In the genomic region with DNA sequence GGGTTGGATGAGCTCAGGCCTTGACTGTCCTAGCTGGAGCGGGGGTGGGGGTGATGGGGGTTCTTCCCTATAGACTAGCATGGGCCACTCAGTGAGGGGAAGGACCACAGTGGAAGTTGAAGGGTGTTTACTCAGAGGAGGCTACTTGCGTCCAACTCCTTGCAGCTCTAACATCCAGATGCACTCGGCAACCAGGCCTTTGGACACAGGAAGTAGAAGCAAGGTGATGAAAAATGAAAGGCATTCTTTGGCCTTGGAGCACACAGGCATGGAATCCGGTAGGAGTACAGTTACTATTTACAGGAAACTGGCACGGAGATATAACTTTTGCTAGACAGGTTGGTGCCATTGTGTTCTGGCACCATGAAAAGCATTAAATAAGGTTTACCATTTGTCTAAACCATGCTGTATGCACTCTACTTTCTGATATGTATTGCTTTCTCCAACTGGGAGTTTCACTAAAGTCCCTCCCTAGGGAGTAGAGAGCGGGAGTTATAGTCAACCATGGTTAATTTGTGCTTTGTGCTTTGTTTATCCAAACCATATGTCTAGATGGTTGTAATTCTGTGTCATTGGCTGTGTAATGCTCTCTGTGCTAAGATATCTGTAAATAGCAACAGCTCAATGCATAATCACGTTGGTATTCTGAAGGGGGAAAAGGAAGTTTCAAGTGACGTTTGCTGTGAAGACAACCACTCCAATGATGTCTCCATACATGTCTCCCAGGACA, we compare ENCODE assay signal across 17 cellular contexts.
DNase-seq lines count a peak whose midpoint lies in the region; ATAC-seq, FAIRE-seq and TF ChIP-seq lines count a peak whose summit lies in the region.
"Had no signal": no experiment of that assay in that cellular context is flagged by ENCODE, and none has a peak within 500 bp of the region (broad histone marks: within the 10 kb centered on the region; RNA-seq: fewer than 3 reads in every experiment).

No MANE protein-coding gene starts in this region.

- CTCF ChIA-PET in A673 (lab: Charles Lee), result interaction anchor here (0.6 kb wide), 1 partner anchor 481 kb away, joined by 3 read pairs; no protein-coding TSS in a partner anchor
- CTCF ChIA-PET in OCI-LY7 (lab: Charles Lee; ENCODE audit: unreplicated experiment), result no interaction called here
- CTCF ChIA-PET in activated CD4-positive, alpha-beta memory T cell treated with anti-CD3 and anti-CD28 coated beads for 36 hours (lab: Charles Lee), result no interaction called here

- H3K27me3 Mint-ChIP-seq in astrocyte (ENCODE audit: low read depth, unreplicated experiment), result peaks cover 8% of the 10 kb centered on the region
- H3K27me3 Mint-ChIP-seq in activated CD4-positive, alpha-beta memory T cell treated with anti-CD3 and anti-CD28 coated beads for 36 hours, result no peaks in the 10 kb centered on the region
- H3K27me3 Mint-ChIP-seq: activated naive CD4-positive, alpha-beta T cell treated with anti-CD3 and anti-CD28 coated beads, Interleukin-2, amount 50 U/mL, for 24 hours had no signal

- peaks cover 2% of the 10 kb centered on the region for H3K36me3 Mint-ChIP-seq in astrocyte (ENCODE audit: low read depth, unreplicated experiment)
- no peaks in the 10 kb centered on the region for H3K36me3 Mint-ChIP-seq in activated CD4-positive, alpha-beta memory T cell treated with anti-CD3 and anti-CD28 coated beads for 36 hours

- H3K4me1 ChIP-seq in A673 (ENCODE audit: insufficient read depth, low read length, poor library complexity, severe bottlenecking) (peaks cover 23% of the 10 kb centered on the region), astrocyte (ENCODE audit: insufficient read depth, low read length) (peaks cover 7% of the 10 kb centered on the region), OCI-LY7 (ENCODE audit: insufficient read depth, low read length, poor library complexity, severe bottlenecking) (no peaks in the 10 kb centered on the region)
- H3K4me1 ChIP-seq: foreskin keratinocyte, parathyroid adenoma had no signal

- H3K27me3 ChIP-seq in A673 (replicated peaks; ENCODE audit: insufficient read depth, low read depth, low read length, poor library complexity) (no peaks in the 10 kb centered on the region), astrocyte (ENCODE audit: insufficient read depth, low read length) (no peaks in the 10 kb centered on the region)
- H3K27me3 ChIP-seq: foreskin keratinocyte had no signal

- H3K9ac ChIP-seq in astrocyte (ENCODE audit: low read length), result peak overlapping the region; percentile 57
- H3K9ac ChIP-seq: parathyroid adenoma had no signal

- H3K4me1 Mint-ChIP-seq in astrocyte (ENCODE audit: low read depth, unreplicated experiment), result peaks cover 8% of the 10 kb centered on the region
- peaks cover 18% of the 10 kb centered on the region for H3K4me1 Mint-ChIP-seq in activated CD4-positive, alpha-beta memory T cell treated with anti-CD3 and anti-CD28 coated beads for 36 hours (ENCODE audit: low read depth)

- peaks cover 3% of the 10 kb centered on the region for H3K9me3 Mint-ChIP-seq in astrocyte (ENCODE audit: unreplicated experiment)
- H3K9me3 Mint-ChIP-seq in activated CD4-positive, alpha-beta memory T cell treated with anti-CD3 and anti-CD28 coated beads for 36 hours, result peaks cover 8% of the 10 kb centered on the region

- peak overlapping the region; percentile 34 for H2AFZ ChIP-seq in astrocyte (ENCODE audit: low read depth, low read length)
- no peak overlapping the region for H2AFZ ChIP-seq in OCI-LY7 (ENCODE audit: low read length)
- H2AFZ ChIP-seq: parathyroid adenoma had no signal

- peak; percentile 89 for DNase-seq in A673 (ENCODE audit: low spot score)
- DNase-seq in HT1080 (ENCODE audit: low read depth), result peak; percentile 48
- DNase-seq in astrocyte (ENCODE audit: low read depth), result peak; percentile 92
- DNase-seq in foreskin fibroblast, result peak; percentile 93
- no peak for DNase-seq in OCI-LY7 (ENCODE audit: low spot score)
- DNase-seq in activated CD4-positive, alpha-beta memory T cell treated with anti-CD3 and anti-CD28 coated beads for 36 hours, result no peak
- DNase-seq: 8988T, DMS153, NCI-H1436, NCI-H510A had no signal

- H3K4me2 ChIP-seq in astrocyte (ENCODE audit: low read length), result peak overlapping the region; percentile 69
- H3K4me2 ChIP-seq in OCI-LY7 (ENCODE audit: low read length), result no peak overlapping the region

- no peaks in the 10 kb centered on the region for H4K20me1 ChIP-seq in astrocyte (ENCODE audit: insufficient read depth, low read length)
- H4K20me1 ChIP-seq in OCI-LY7 (ENCODE audit: insufficient read depth, low read length), result no peaks in the 10 kb centered on the region

- no TSS peak for BruUV-seq in A673 (replicated peaks; lab: Mats Ljungman, UMichigan)
- BruUV-seq in OCI-LY7 (replicated peaks; lab: Mats Ljungman, UMichigan), result no TSS peak

- POLR2A ChIA-PET in A673 (lab: Charles Lee; ENCODE audit: low non-redundant PET) (interaction anchor here (0.6 kb wide), 1 partner anchor 34 kb away, joined by 9 read pairs; no protein-coding TSS in a partner anchor), OCI-LY7 (lab: Charles Lee) (interaction anchor here (0.6 kb wide), 1 partner anchor 138 kb away, joined by 3 read pairs; no protein-coding TSS in a partner anchor)
- POLR2A ChIA-PET in activated CD4-positive, alpha-beta memory T cell treated with anti-CD3 and anti-CD28 coated beads for 36 hours (lab: Charles Lee), result no interaction called here

- H3K4me3 ChIP-seq in A673 (ENCODE audit: low read depth, low read length, poor library complexity, severe bottlenecking) (no peak overlapping the region), astrocyte (ENCODE audit: insufficient read depth, low read depth, low read length) (no peak overlapping the region), foreskin fibroblast (ENCODE audit: low read depth in 1 of 2, low read length in 2 of 2) (no peak overlapping the region), OCI-LY7 (ENCODE audit: low read depth, low read length, poor library complexity, severe bottlenecking) (no peak overlapping the region)

- ATAC-seq in HG02623 (IDR thresholded peaks at IDR 0.05; ENCODE audit: unreplicated experiment), result no peak
- ATAC-seq in HG02852 (IDR thresholded peaks at IDR 0.05; ENCODE audit: unreplicated experiment), result no peak
- ATAC-seq: foreskin keratinocyte had no signal

- H3K36me3 ChIP-seq in A673 (ENCODE audit: insufficient read depth, low read length, poor library complexity, severe bottlenecking), result no peaks in the 10 kb centered on the region
- H3K36me3 ChIP-seq in astrocyte (ENCODE audit: insufficient read depth, low read length), result no peaks in the 10 kb centered on the region
- H3K36me3 ChIP-seq in OCI-LY7 (ENCODE audit: insufficient read depth, low read length), result no peaks in the 10 kb centered on the region

- H3K27ac Mint-ChIP-seq in astrocyte (ENCODE audit: unreplicated experiment), result peak overlapping the region; percentile 22
- H3K27ac Mint-ChIP-seq in activated CD4-positive, alpha-beta memory T cell treated with anti-CD3 and anti-CD28 coated beads for 36 hours, result no peak overlapping the region
- H3K27ac Mint-ChIP-seq: activated naive CD4-positive, alpha-beta T cell treated with anti-CD3 and anti-CD28 coated beads, Interleukin-2, amount 50 U/mL, for 24 hours had no signal

- H3K27ac ChIP-seq in A673 (ENCODE audit: low read depth, low read length, poor library complexity, severe bottlenecking) (peak overlapping the region; percentile 76), astrocyte (ENCODE audit: low read depth, low read length) (peak overlapping the region; percentile 92), OCI-LY7 (ENCODE audit: low read depth, low read length, poor library complexity, severe bottlenecking) (no peak overlapping the region)
- H3K27ac ChIP-seq: foreskin keratinocyte, parathyroid adenoma had no signal

- H3K4me3 Mint-ChIP-seq in astrocyte (ENCODE audit: unreplicated experiment), result peak overlapping the region; percentile 27
- no peak overlapping the region for H3K4me3 Mint-ChIP-seq in activated CD4-positive, alpha-beta memory T cell treated with anti-CD3 and anti-CD28 coated beads for 36 hours
- H3K4me3 Mint-ChIP-seq: activated naive CD4-positive, alpha-beta T cell treated with anti-CD3 and anti-CD28 coated beads, Interleukin-2, amount 50 U/mL, for 24 hours had no signal

- no peaks in the 10 kb centered on the region for H3K79me2 ChIP-seq in astrocyte (ENCODE audit: insufficient read depth, low read length)
- H3K79me2 ChIP-seq in OCI-LY7 (ENCODE audit: insufficient read depth, low read depth, low read length), result no peaks in the 10 kb centered on the region
- H3K79me2 ChIP-seq: parathyroid adenoma had no signal

- H3K9me3 ChIP-seq in A673 (ENCODE audit: low read depth, low read length, poor library complexity, severe bottlenecking), result no peaks in the 10 kb centered on the region
- no peaks in the 10 kb centered on the region for H3K9me3 ChIP-seq in astrocyte (ENCODE audit: insufficient read depth, low read depth, low read length)
- H3K9me3 ChIP-seq in OCI-LY7 (ENCODE audit: low read length), result no peaks in the 10 kb centered on the region

- intact Hi-C loops in A673 (cut with micrococcal nuclease; ENCODE audit: unreplicated experiment), result loop anchor here (5.0 kb wide), 1 partner anchor 152 kb away; no protein-coding TSS in a partner anchor
- intact Hi-C loops in OCI-LY7 (cut with micrococcal nuclease; ENCODE audit: unreplicated experiment), result no loop called here
- intact Hi-C loops in activated CD4-positive, alpha-beta memory T cell treated with anti-CD3 and anti-CD28 coated beads for 36 hours (cut with micrococcal nuclease), result no loop called here

- peak; percentile 93 for FAIRE-seq in astrocyte (lab: Jason Lieb, UNC)
- FAIRE-seq: colon, RCC 7860 had no signal

- no peak for TF ChIP-seq CTCF in A673 (conservative IDR thresholded peaks at IDR 0.05; ENCODE audit: low read depth, low read length)
- TF ChIP-seq CTCF in astrocyte (IDR thresholded peaks at IDR 0.05; ENCODE audit: insufficient read depth, low read depth, low read length), result no peak
- no peak for TF ChIP-seq CTCF in foreskin fibroblast (IDR thresholded peaks at IDR 0.05; ENCODE audit: low read depth, low read length)
- no peak for TF ChIP-seq CTCF in OCI-LY7 (conservative IDR thresholded peaks at IDR 0.05; ENCODE audit: low read length)

- H3K9me2 ChIP-seq in OCI-LY7 (ENCODE audit: insufficient read depth, low read length), result no peaks in the 10 kb centered on the region

Comparison
In these comparisons a context has a peak if more than half of its experiments do, and no peak if none do; other contexts are left out.
1. DNase-seq: peak in A673 (single experiment), HT1080 (single experiment), astrocyte (single experiment) and foreskin fibroblast (2 of 2); none in OCI-LY7 (single experiment) and activated CD4-positive, alpha-beta memory T cell treated with anti-CD3 and anti-CD28 coated beads for 36 hours (single experiment).